In the genomic region with DNA sequence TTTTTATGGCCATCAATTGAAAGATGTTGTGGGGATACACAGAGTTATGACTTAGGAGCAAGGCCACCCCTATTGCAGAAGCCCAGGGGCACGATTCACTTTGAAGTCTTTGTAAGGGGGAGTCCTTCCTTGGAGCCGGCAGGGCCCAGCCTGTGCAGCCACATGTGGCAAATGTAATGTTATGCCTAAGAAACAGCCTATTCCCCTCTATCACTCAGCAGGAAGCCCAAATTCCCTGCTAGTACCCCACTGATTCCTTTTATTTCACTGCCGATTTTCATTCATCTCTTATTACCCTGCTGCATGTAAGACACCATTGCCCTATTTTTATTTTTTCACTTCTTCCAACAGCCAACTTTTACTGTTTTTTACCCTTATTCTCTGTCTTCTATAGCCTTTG, we compare ENCODE assay signal across 22 cellular contexts.
A peak's percentile ranks its signal among the peaks of the same experiment; 100 is the strongest.
DNase-seq lines count a peak whose midpoint lies in the region; ATAC-seq, FAIRE-seq and TF ChIP-seq lines count a peak whose summit lies in the region.
"Had no signal": no experiment of that assay in that cellular context is flagged by ENCODE, and none has a peak within 500 bp of the region (broad histone marks: within the 10 kb centered on the region; RNA-seq: fewer than 3 reads in every experiment).

No MANE protein-coding gene starts in this region.

- no peak overlapping the region for H3K4me3 ChIP-seq in GM23338
- H3K4me3 ChIP-seq in H1 (ENCODE audit: extremely low read depth in 1 of 4, insufficient read depth in 2 of 4, low read depth in 3 of 4, low read length in 4 of 4): no peak overlapping the region; a peak in 1 of 8 replicates
- H3K4me3 ChIP-seq in neural progenitor cell: no peak overlapping the region
- H3K4me3 ChIP-seq in left lung: no peak overlapping the region
- H3K4me3 ChIP-seq: BLaER1, GM12878, GM23248 had no signal

- H2BK15ac ChIP-seq in H1 (ENCODE audit: low read length): no peak overlapping the region

- TF ChIP-seq EP300 in H1 (IDR thresholded peaks at IDR 0.05; ENCODE audit: borderline replicate concordance in 1 of 2, low read depth in 2 of 2, low read length in 2 of 2): no peak

- H3K79me1 ChIP-seq in H1 (ENCODE audit: low read depth, low read length): no peaks in the 10 kb centered on the region

- intact Hi-C loops in left lung (cut with DNase I): no loop called here

- CTCF ChIA-PET in H1 (lab: Charles Lee; ENCODE audit: partially characterized antibody): interaction anchor here (1.6 kb wide), 1 partner anchor 16 kb away, joined by 3 read pairs; no protein-coding TSS in a partner anchor

- no peak overlapping the region for H2BK5ac ChIP-seq in H1 (ENCODE audit: low read depth, low read length)

- no peak overlapping the region for H2BK12ac ChIP-seq in H1 (ENCODE audit: low read depth, low read length)

- H3K36me3 Mint-ChIP-seq in GM23338 (ENCODE audit: low read depth) (peaks cover 2% of the 10 kb centered on the region; the same call in 1 of the 3 replicates), neural progenitor cell (no peaks in the 10 kb centered on the region)
- H3K36me3 Mint-ChIP-seq in activated T-helper 17 cell treated with anti-CD3 and anti-CD28 coated beads, Interleukin-2, amount 50 U/mL, for 72 hours (ENCODE audit: low read depth): no peaks in the 10 kb centered on the region
- H3K36me3 Mint-ChIP-seq: CD4-positive, CD25-positive, alpha-beta regulatory T cell; CD8-positive, alpha-beta T cell had no signal

- H3K23me2 ChIP-seq in H1 (ENCODE audit: low read depth, low read length): no peaks in the 10 kb centered on the region; the same call in 1 of the 2 replicates

- H3K9me2 ChIP-seq in GM23338 (ENCODE audit: insufficient read depth): no peaks in the 10 kb centered on the region

- H3F3A ChIP-seq in GM23338 (replicated peaks; ENCODE audit: low read depth) (no peaks in the 10 kb centered on the region), neural progenitor cell (ENCODE audit: low read depth) (peaks cover 15% of the 10 kb centered on the region)

- H3K4me2 ChIP-seq in GM23338 (no peak overlapping the region), H1 (ENCODE audit: insufficient read depth in 1 of 2, low read depth in 2 of 2, low read length in 2 of 2) (0 out of 4 replicates have a peak overlapping the region, but pooled peaks of 1 of the 2 experiments have one; percentile 12), neural progenitor cell (peak overlapping the region; percentile 45)
- H3K4me2 ChIP-seq: BLaER1 had no signal

- ATAC-seq in GM23338: peak; percentile 83
- no peak for ATAC-seq in activated T-helper 17 cell treated with anti-CD3 and anti-CD28 coated beads, Interleukin-2, amount 50 U/mL, for 72 hours (replicated peaks)
- ATAC-seq in left lung: no peak
- ATAC-seq: CD8-positive, alpha-beta T cell; GM12878 had no signal

- no peak overlapping the region for H4K5ac ChIP-seq in H1 (ENCODE audit: insufficient read length, low read depth, low read length)

- FAIRE-seq in H1 (lab: Jason Lieb, UNC): no peak
- FAIRE-seq: A204.1, GM12878, GM19239, H54 had no signal

- no peak overlapping the region for H3K14ac ChIP-seq in H1 (ENCODE audit: insufficient read length)

- H3K27ac ChIP-seq in GM23338 (ENCODE audit: low read depth) (no peak overlapping the region), H1 (ENCODE audit: low read depth, low read length) (no peak overlapping the region), neural progenitor cell (no peak overlapping the region), left lung (no peak overlapping the region)
- H3K27ac ChIP-seq: 22Rv1, BLaER1, C4-2B, GM23248 had no signal

- TF ChIP-seq RAD21 in H1 (IDR thresholded peaks at IDR 0.05 in 1 of 2, conservative IDR thresholded peaks at IDR 0.05 in 1 of 2; ENCODE audit: low read depth in 2 of 2, low read length in 2 of 2): no peak

- no peak overlapping the region for H3K4ac ChIP-seq in H1 (replicated peaks; ENCODE audit: insufficient read length, low read depth, low read length)

- no peak overlapping the region for H2BK20ac ChIP-seq in H1 (ENCODE audit: low read length)

- H3K27me3 ChIP-seq in GM23338 (ENCODE audit: insufficient read depth) (no peaks in the 10 kb centered on the region), H1 (replicated peaks in 1 of 4; ENCODE audit: control insufficient read depth in 3 of 4, extremely low read depth in 1 of 4, insufficient read depth in 3 of 4, low read length in 3 of 4) (no peaks in the 10 kb centered on the region; a peak in 1 of 7 replicates), neural progenitor cell (no peaks in the 10 kb centered on the region), left lung (no peaks in the 10 kb centered on the region)
- H3K27me3 ChIP-seq: BLaER1 had no signal

- 35% methylated on average over 3 of the region's 3 CpGs; no CpG with 5 or more reads in 1 of the 2 experiments for WGBS in H1 (ENCODE audit: extremely low coverage in 1 of 2, insufficient coverage in 1 of 2, insufficient read length in 1 of 2, insufficient replicate concordance in 2 of 2, low coverage in 1 of 2, low lambda C conversion rate in 2 of 2, missing lambda C conversion rate in 1 of 2), 2 experiments

- DNase-seq in GM23338 (ENCODE audit: low spot score) (peak; percentile 32), H1 (ENCODE audit: low read depth in 1 of 2, low spot score in 2 of 2) (no peak), neural progenitor cell (ENCODE audit: low spot score) (peak; percentile 62), left lung (no peak), NOMO-1 treated with dmso at 0.1 percent for 144 hours (lab: John Stamatoyannopoulos, UW; ENCODE audit: unreplicated experiment) (no peak)
- DNase-seq: Caco-2; CD4-positive, CD25-positive, alpha-beta regulatory T cell; CD8-positive, alpha-beta T cell; DMS79; EL; GDM1; GM23248; HCEC 1CT had no signal

- no peak for TF ChIP-seq POLR2A in H1 (IDR thresholded peaks at IDR 0.05; ENCODE audit: control extremely low read depth in 1 of 2, low read depth in 2 of 2, low read length in 2 of 2)

- H3K9me3 ChIP-seq in H1 (ENCODE audit: insufficient read depth in 2 of 2, low read depth in 1 of 2, low read length in 1 of 2) (peaks cover 0 to 3% of the 10 kb centered on the region in 2 experiments; a peak in 1 of 4 replicates), neural progenitor cell (ENCODE audit: low read depth) (no peaks in the 10 kb centered on the region), left lung (no peaks in the 10 kb centered on the region)
- H3K9me3 ChIP-seq: Caco-2 had no signal

- H3K27ac Mint-ChIP-seq in GM23338 (no peak overlapping the region), neural progenitor cell (no peak overlapping the region)
- H3K27ac Mint-ChIP-seq in activated T-helper 17 cell treated with anti-CD3 and anti-CD28 coated beads, Interleukin-2, amount 50 U/mL, for 72 hours: no peak overlapping the region
- H3K27ac Mint-ChIP-seq: B cell; CD4-positive, CD25-positive, alpha-beta regulatory T cell; CD8-positive, alpha-beta T cell had no signal

- peaks cover 7% of the 10 kb centered on the region for H3K27me3 Mint-ChIP-seq in GM23338 (ENCODE audit: insufficient read depth, low read depth, poor library complexity)
- H3K27me3 Mint-ChIP-seq in neural progenitor cell (ENCODE audit: insufficient read depth, low read depth): peaks cover 3% of the 10 kb centered on the region
- H3K27me3 Mint-ChIP-seq in activated T-helper 17 cell treated with anti-CD3 and anti-CD28 coated beads, Interleukin-2, amount 50 U/mL, for 72 hours: peaks cover 20% of the 10 kb centered on the region

- H3K23ac ChIP-seq in H1 (ENCODE audit: insufficient read length): no peak overlapping the region

- no peaks in the 10 kb centered on the region for H3K36me3 ChIP-seq in GM23338 (ENCODE audit: insufficient read depth)
- H3K36me3 ChIP-seq in H1 (ENCODE audit: control insufficient read depth in 2 of 4, insufficient read depth in 4 of 4, low read length in 3 of 4): no peaks in the 10 kb centered on the region
- no peaks in the 10 kb centered on the region for H3K36me3 ChIP-seq in neural progenitor cell
- H3K36me3 ChIP-seq in left lung: no peaks in the 10 kb centered on the region
- H3K36me3 ChIP-seq: BLaER1 had no signal

- no peak overlapping the region for H3K9ac ChIP-seq in H1 (replicated peaks in 1 of 4; ENCODE audit: extremely low read depth in 1 of 4, low read depth in 3 of 4, low read length in 3 of 4)
- H3K9ac ChIP-seq in neural progenitor cell: no peak overlapping the region
- H3K9ac ChIP-seq: BLaER1, GM23248 had no signal

- TF ChIP-seq CTCF in GM23338 (conservative IDR thresholded peaks at IDR 0.05; ENCODE audit: low read depth in 2 of 2) (no peak), H1 (IDR thresholded peaks at IDR 0.05; ENCODE audit: control extremely low read depth in 1 of 3, insufficient read depth in 1 of 3, low read depth in 1 of 3, low read length in 3 of 3) (no peak), neural progenitor cell (IDR thresholded peaks at IDR 0.05) (no peak), left lung (IDR thresholded peaks at IDR 0.05) (no peak)

- H2AFZ ChIP-seq in GM23338: peak overlapping the region; percentile 44
- no peak overlapping the region for H2AFZ ChIP-seq in H1 (ENCODE audit: low read length)
- no peak overlapping the region for H2AFZ ChIP-seq in neural progenitor cell (replicated peaks)
- H2AFZ ChIP-seq: GM23248 had no signal

- H3K4me1 Mint-ChIP-seq in GM23338: peaks cover 39% of the 10 kb centered on the region
- H3K4me1 Mint-ChIP-seq in neural progenitor cell: peaks cover 38% of the 10 kb centered on the region
- no peaks in the 10 kb centered on the region for H3K4me1 Mint-ChIP-seq in activated T-helper 17 cell treated with anti-CD3 and anti-CD28 coated beads, Interleukin-2, amount 50 U/mL, for 72 hours
- H3K4me1 Mint-ChIP-seq: B cell; CD4-positive, CD25-positive, alpha-beta regulatory T cell had no signal

- no peak overlapping the region for H4K8ac ChIP-seq in H1 (ENCODE audit: extremely low read depth, insufficient read depth, low read length)

- no peak overlapping the region for H3K56ac ChIP-seq in H1 (replicated peaks; ENCODE audit: insufficient read length, low read depth, low read length)

- H3K79me2 ChIP-seq in GM23338 (replicated peaks; ENCODE audit: insufficient read depth): no peaks in the 10 kb centered on the region
- no peaks in the 10 kb centered on the region for H3K79me2 ChIP-seq in H1 (ENCODE audit: control insufficient read depth in 1 of 2, insufficient read depth in 2 of 2, low read length in 2 of 2)
- H3K79me2 ChIP-seq in neural progenitor cell (ENCODE audit: low read depth): no peaks in the 10 kb centered on the region

- H2AK5ac ChIP-seq in H1 (ENCODE audit: low read depth, low read length): no peak overlapping the region

- no peak overlapping the region for H4K91ac ChIP-seq in H1 (replicated peaks; ENCODE audit: insufficient read length, low read length)

- H4K20me1 ChIP-seq in GM23338 (replicated peaks; ENCODE audit: insufficient read depth) (no peaks in the 10 kb centered on the region), H1 (replicated peaks in 1 of 2; ENCODE audit: control insufficient read depth in 1 of 2, insufficient read depth in 2 of 2, low read length in 2 of 2) (no peaks in the 10 kb centered on the region), neural progenitor cell (ENCODE audit: low read depth) (no peaks in the 10 kb centered on the region)
- H4K20me1 ChIP-seq: BLaER1 had no signal

- H2BK120ac ChIP-seq in H1 (replicated peaks; ENCODE audit: low read depth, low read length): no peak overlapping the region

- H3K9me3 Mint-ChIP-seq in GM23338 (no peaks in the 10 kb centered on the region), neural progenitor cell (peaks cover 10% of the 10 kb centered on the region)
- no peaks in the 10 kb centered on the region for H3K9me3 Mint-ChIP-seq in activated T-helper 17 cell treated with anti-CD3 and anti-CD28 coated beads, Interleukin-2, amount 50 U/mL, for 72 hours
- H3K9me3 Mint-ChIP-seq: CD4-positive, CD25-positive, alpha-beta regulatory T cell; CD8-positive, alpha-beta T cell had no signal

- POLR2A ChIA-PET in H1 (lab: Charles Lee; ENCODE audit: partially characterized antibody): no interaction called here

- H3K4me3 Mint-ChIP-seq in GM23338 (no peak overlapping the region), neural progenitor cell (no peak overlapping the region)
- no peak overlapping the region for H3K4me3 Mint-ChIP-seq in activated T-helper 17 cell treated with anti-CD3 and anti-CD28 coated beads, Interleukin-2, amount 50 U/mL, for 72 hours
- H3K4me3 Mint-ChIP-seq: B cell; CD4-positive, CD25-positive, alpha-beta regulatory T cell; CD8-positive, alpha-beta T cell had no signal

- H3K18ac ChIP-seq in H1 (ENCODE audit: extremely low read depth, low read length): no peak overlapping the region

- H3K4me1 ChIP-seq in GM23338 (ENCODE audit: insufficient read depth) (peaks cover 7% of the 10 kb centered on the region; the same call in 1 of the 2 replicates), H1 (replicated peaks in 1 of 4; ENCODE audit: control insufficient read depth in 3 of 4, insufficient read depth in 4 of 4, low read length in 3 of 4) (peaks cover 0 to 7% (median 2%) of the 10 kb centered on the region in 4 experiments; a peak in 5 of 7 replicates), neural progenitor cell (peaks cover 32% of the 10 kb centered on the region), left lung (no peaks in the 10 kb centered on the region)
- H3K4me1 ChIP-seq: Caco-2 had no signal

Comparison
In these comparisons a context has a peak if more than half of its experiments do, and no peak if none do; other contexts are left out.
1. DNase-seq: peak in GM23338 (single experiment) and neural progenitor cell (single experiment); none in H1 (0 of 2), left lung (0 of 2) and NOMO-1 treated with dmso at 0.1 percent for 144 hours (single experiment).